ENCODE assay signal across 8 cellular contexts in genomic region chr2:241859017-241859435, GRCh38. TPM values are rescaled to one million over a fixed set of nuclear protein-coding genes. Genes with fewer than 3 reads are reported as not detected.
DNase-seq lines count a peak whose midpoint lies in the region; ATAC-seq and TF ChIP-seq lines count a peak whose summit lies in the region.

No MANE protein-coding gene starts in this region.

- peaks cover 9% of the 10 kb centered on the region for H3K27me3 Mint-ChIP-seq in CD8-positive, alpha-beta T cell (ENCODE audit: low read depth)
- peaks cover 17% of the 10 kb centered on the region for H3K27me3 Mint-ChIP-seq in T-helper 17 cell

- no peaks in the 10 kb centered on the region for H3K36me3 Mint-ChIP-seq in CD8-positive, alpha-beta T cell
- peaks cover 11% of the 10 kb centered on the region for H3K36me3 Mint-ChIP-seq in T-helper 17 cell (ENCODE audit: low read depth)

- H3K27ac Mint-ChIP-seq in CD8-positive, alpha-beta T cell = peak overlapping the region; percentile 55
- no peak overlapping the region for H3K27ac Mint-ChIP-seq in T-helper 17 cell

- H3K4me3 ChIP-seq in CD8-positive, alpha-beta T cell (ENCODE audit: low read depth, low read length) = peak overlapping the region; percentile 24
- H3K4me3 ChIP-seq in mucosa of rectum (ENCODE audit: low read length in 2 of 2) (peak overlapping the region in 1 of 2 donors; percentile 41), sigmoid colon (no peak overlapping the region)

- CTCF ChIA-PET in CD8-positive, alpha-beta T cell (lab: Charles Lee) = interaction anchor here (1.8 kb wide), 1 partner anchor 10 kb away, joined by 6 read pairs; the partner anchor contains the start of gene RTP5

- no peak overlapping the region for H3K27ac ChIP-seq in CD8-positive, alpha-beta T cell (ENCODE audit: low read depth, low read length)
- H3K27ac ChIP-seq in mucosa of rectum (ENCODE audit: low read depth in 2 of 2, low read length in 2 of 2) (peak overlapping the region; percentile 61 to 70), foreskin keratinocyte (no peak overlapping the region), sigmoid colon (peak overlapping the region in 2 of 4 donors; percentile 71 to 79)

- no peaks in the 10 kb centered on the region for H3K27me3 ChIP-seq in CD8-positive, alpha-beta T cell (ENCODE audit: insufficient read depth, low read length)
- H3K27me3 ChIP-seq in mucosa of rectum (ENCODE audit: control insufficient read depth in 2 of 2, insufficient read depth in 2 of 2, low read length in 2 of 2) (peaks cover 3 to 9% of the 10 kb centered on the region in 2 donors), foreskin keratinocyte (peaks cover 12% of the 10 kb centered on the region), sigmoid colon (peaks cover 0 to 43% (median 21%) of the 10 kb centered on the region in 3 donors)

- TF ChIP-seq CTCF in CD8-positive, alpha-beta T cell (IDR thresholded peaks at IDR 0.05) = no peak
- TF ChIP-seq CTCF in GM20000 (IDR thresholded peaks at IDR 0.05; ENCODE audit: extremely low read depth, missing control alignments) = no peak
- TF ChIP-seq CTCF in foreskin keratinocyte (conservative IDR thresholded peaks at IDR 0.05) = no peak
- TF ChIP-seq CTCF in sigmoid colon (IDR thresholded peaks at IDR 0.05) = no peak

- TF ChIP-seq POLR2A in sigmoid colon (IDR thresholded peaks at IDR 0.05) = no peak

- ATAC-seq in CD8-positive, alpha-beta T cell = peak; percentile 21
- ATAC-seq in T-helper 17 cell (peak; percentile 1), foreskin keratinocyte (no peak)

- H3K9ac ChIP-seq in mucosa of rectum (ENCODE audit: low read depth in 1 of 2, low read length in 2 of 2) = peak overlapping the region in 1 of 2 donors; percentile 57

- H3K4me1 Mint-ChIP-seq in CD8-positive, alpha-beta T cell (ENCODE audit: low read depth) = peaks cover 47% of the 10 kb centered on the region
- peaks cover 36% of the 10 kb centered on the region for H3K4me1 Mint-ChIP-seq in T-helper 17 cell

- POLR2A ChIA-PET in CD8-positive, alpha-beta T cell (lab: Charles Lee) = interaction anchor here (1.1 to 1.4 kb wide), 2 partner anchors 9 to 96 kb away, joined by 3 to 13 read pairs; no protein-coding TSS in a partner anchor

- no peak for TF ChIP-seq EP300 in sigmoid colon (IDR thresholded peaks at IDR 0.05)

- intact Hi-C loops in CD8-positive, alpha-beta T cell (cut with DNase I, micrococcal nuclease) = loop anchor here in 1 of 2 experiments (1.0 kb wide), 1 partner anchor 22 kb away; no protein-coding TSS in a partner anchor
- intact Hi-C loops in sigmoid colon (cut with DNase I) = no loop called here

- H3K36me3 ChIP-seq in CD8-positive, alpha-beta T cell (ENCODE audit: insufficient read depth, low read length) = no peaks in the 10 kb centered on the region
- H3K36me3 ChIP-seq in mucosa of rectum (ENCODE audit: control insufficient read depth in 2 of 2, insufficient read depth in 2 of 2, low read length in 2 of 2) (no peaks in the 10 kb centered on the region), sigmoid colon (no peaks in the 10 kb centered on the region)

- H3K9me3 Mint-ChIP-seq in CD8-positive, alpha-beta T cell = no peaks in the 10 kb centered on the region

- DNase-seq in CD8-positive, alpha-beta T cell = peak in 1 of 7 experiments; percentile 21
- DNase-seq in GM20000 (ENCODE audit: low spot score) (peak; percentile 66), T-helper 17 cell (peak in 1 of 3 donors; percentile 13), foreskin keratinocyte (no peak), NCI-H1092 treated with DMSO at 0.1 percent for 48 hours (lab: John Stamatoyannopoulos, UW) (no peak), T1000 (lab: John Stamatoyannopoulos, UW) (no peak), sigmoid colon (no peak)

- WGBS in sigmoid colon, 2 donors = 20 to 23% methylated on average over 9 of the region's 9 CpGs

- H3K4me1 ChIP-seq in CD8-positive, alpha-beta T cell (ENCODE audit: insufficient read depth, low read length) = peaks cover 38% of the 10 kb centered on the region
- H3K4me1 ChIP-seq in mucosa of rectum (ENCODE audit: control insufficient read depth in 2 of 2, insufficient read depth in 2 of 2, low read length in 2 of 2) (peaks cover 8 to 11% of the 10 kb centered on the region in 2 donors), foreskin keratinocyte (no peaks in the 10 kb centered on the region), sigmoid colon (peaks cover 0 to 30% (median 19%) of the 10 kb centered on the region in 4 donors)

- H3K4me3 Mint-ChIP-seq in CD8-positive, alpha-beta T cell = peak overlapping the region; percentile 82
- H3K4me3 Mint-ChIP-seq in T-helper 17 cell = peak overlapping the region; percentile 91

- H3K9me3 ChIP-seq in CD8-positive, alpha-beta T cell (ENCODE audit: low read length) = no peaks in the 10 kb centered on the region
- H3K9me3 ChIP-seq in T-helper 17 cell (ENCODE audit: control insufficient read depth, low read length, poor library complexity, severe bottlenecking) (no peaks in the 10 kb centered on the region), mucosa of rectum (ENCODE audit: control insufficient read depth in 2 of 2, low read length in 2 of 2) (no peaks in the 10 kb centered on the region), sigmoid colon (no peaks in the 10 kb centered on the region)

RNA-seq across cellular contexts. Expression of gene PDCD1, which starts 0.3 kb away (rescaled TPM):
- total RNA-seq in CD8-positive, alpha-beta T cell = 10 to 100 TPM in 1 of 2 experiments, 1 to 10 TPM in 1; 8.0 to 10.7 TPM
- total RNA-seq in T-helper 17 cell = 10 to 100 TPM in 1 of 2 donors, 1 to 10 TPM in 1; 8.1 to 10.4 TPM
- not detected in 2 replicates for total RNA-seq in foreskin keratinocyte
- not detected in 2 replicates for polyA plus RNA-seq in foreskin keratinocyte
- total RNA-seq in sigmoid colon = under 1 TPM in 3 of 4 donors, not detected in 1; 0.14 to 0.99 (median 0.36) TPM
- polyA plus RNA-seq in sigmoid colon = 1 to 10 TPM in 1 of 3 donors, not detected in 2; 3.2 TPM

RNA-seq across cellular contexts. Expression of gene RTP5, which starts 10.5 kb away (rescaled TPM):
- 1 to 10 TPM; 1.8 to 2.7 TPM for total RNA-seq in CD8-positive, alpha-beta T cell
- under 1 TPM in 1 of 2 donors, not detected in 1; 0.12 TPM for total RNA-seq in T-helper 17 cell
- not detected in 2 replicates for total RNA-seq in foreskin keratinocyte
- not detected in 2 replicates for polyA plus RNA-seq in foreskin keratinocyte
- under 1 TPM in 1 of 4 donors, not detected in 3; 0.16 TPM for total RNA-seq in sigmoid colon
- polyA plus RNA-seq in sigmoid colon = under 1 TPM in 1 of 3 donors, not detected in 2; 0.19 TPM

RNA-seq across cellular contexts. Expression of gene NEU4, which starts 50.0 kb away (rescaled TPM):
- 1 to 10 TPM; 2.9 to 3.0 TPM for total RNA-seq in CD8-positive, alpha-beta T cell
- 1 to 10 TPM; 4.1 to 9.4 TPM for total RNA-seq in T-helper 17 cell
- not detected in 2 replicates for total RNA-seq in foreskin keratinocyte
- not detected in 2 replicates for polyA plus RNA-seq in foreskin keratinocyte
- 1 to 10 TPM in 1 of 4 donors, under 1 TPM in 2, not detected in 1; 0.36 to 3.6 (median 0.49) TPM for total RNA-seq in sigmoid colon
- 10 to 100 TPM; 16.3 to 66.1 (median 39.1) TPM for polyA plus RNA-seq in sigmoid colon

Comparison
In these comparisons a context has a peak if more than half of its experiments do, and no peak if none do; other contexts are left out.
1. H3K27ac ChIP-seq: peak in mucosa of rectum (2 of 2); none in CD8-positive, alpha-beta T cell (single experiment) and foreskin keratinocyte (single experiment).